In genomic region chr7:26189697-26190096, GRCh38 we compare ENCODE assay signal across 20 cellular contexts. TPM values are rescaled to one million over a fixed set of nuclear protein-coding genes. Genes with fewer than 3 reads are reported as not detected.
DNase-seq lines count a peak whose midpoint lies in the region; ATAC-seq and TF ChIP-seq lines count a peak whose summit lies in the region.
"Had no signal": no experiment of that assay in that cellular context is flagged by ENCODE, and none has a peak within 500 bp of the region (broad histone marks: within the 10 kb centered on the region; RNA-seq: fewer than 3 reads in every experiment).

No MANE protein-coding gene starts in this region.

- H3K4me2 ChIP-seq in SK-N-SH: no peak overlapping the region

- H3K27ac ChIP-seq in SK-N-SH (ENCODE audit: low read depth in 2 of 2, low read length in 1 of 2) (peak overlapping the region in 1 of 2 experiments; percentile 19; a peak in 1 of 4 replicates), right lobe of liver (no peak overlapping the region)
- H3K27ac ChIP-seq: coronary artery, left lung had no signal

- no TSS peak for BruUV-seq in Calu3 (replicated peaks; lab: Mats Ljungman, UMichigan)

- no peaks in the 10 kb centered on the region for H3K27me3 Mint-ChIP-seq in Calu3 (ENCODE audit: unreplicated experiment)
- H3K27me3 Mint-ChIP-seq in activated CD8-positive, alpha-beta T cell treated with anti-CD3 and anti-CD28 coated beads, Interleukin-2, amount 10 ng/mL, durations not matched to agents 7 days and 5 days (ENCODE audit: low read depth): no peaks in the 10 kb centered on the region
- peaks cover 4% of the 10 kb centered on the region for H3K27me3 Mint-ChIP-seq in glutamatergic neuron (ENCODE audit: unreplicated experiment)
- no peaks in the 10 kb centered on the region for H3K27me3 Mint-ChIP-seq in osteocyte (ENCODE audit: unreplicated experiment)
- H3K27me3 Mint-ChIP-seq: activated CD4-positive, alpha-beta T cell treated with anti-CD3 and anti-CD28 coated beads, Interleukin-2, amount 10 ng/mL, durations not matched to agents 7 days and 5 days had no signal

- H3K9ac ChIP-seq in SK-N-SH: no peak overlapping the region

- H2AFZ ChIP-seq in SK-N-SH (ENCODE audit: low read depth): no peak overlapping the region

- H3K4me1 ChIP-seq in SK-N-SH (ENCODE audit: control insufficient read depth in 1 of 2, insufficient read depth in 2 of 2, low read depth in 1 of 2, low read length in 1 of 2) (peaks cover 8 to 14% of the 10 kb centered on the region in 2 experiments; a peak in 3 of 4 replicates), right lobe of liver (peaks cover 0 to 46% (median 11%) of the 10 kb centered on the region in 4 donors)

- WGBS in SK-N-SH (ENCODE audit: low lambda C conversion rate): 93% methylated on average over 3 of the region's 3 CpGs
- 93% methylated on average over 3 of the region's 3 CpGs for WGBS in right lobe of liver (ENCODE audit: insufficient coverage, low coverage, low lambda C conversion rate, missing lambda C conversion rate)

- H3K27me3 ChIP-seq in SK-N-SH (ENCODE audit: insufficient read depth) (no peaks in the 10 kb centered on the region), right lobe of liver (no peaks in the 10 kb centered on the region)
- H3K27me3 ChIP-seq: left lung, spleen had no signal

- H3K4me3 Mint-ChIP-seq in Calu3 (ENCODE audit: low read depth, unreplicated experiment) (peak overlapping the region; percentile 29), glutamatergic neuron (ENCODE audit: unreplicated experiment) (no peak overlapping the region), osteocyte (ENCODE audit: unreplicated experiment) (no peak overlapping the region)
- no peak overlapping the region for H3K4me3 Mint-ChIP-seq in activated CD8-positive, alpha-beta T cell treated with anti-CD3 and anti-CD28 coated beads, Interleukin-2, amount 10 ng/mL, durations not matched to agents 7 days and 5 days
- H3K4me3 Mint-ChIP-seq: activated CD4-positive, alpha-beta T cell treated with anti-CD3 and anti-CD28 coated beads, Interleukin-2, amount 10 ng/mL, durations not matched to agents 7 days and 5 days had no signal

- CTCF ChIA-PET in SK-N-SH (lab: Yijun Ruan, JAX) (interaction anchor here (1.8 to 3.8 kb wide), 7 partner anchors 8 to 296 kb away, joined by 6 to 71 read pairs (median 9); partner anchors contain the start of gene CBX3), Calu3 (lab: Charles Lee) (interaction anchor here (1.2 kb wide), 1 partner anchor 34 kb away, joined by 4 read pairs; no protein-coding TSS in a partner anchor)
- CTCF ChIA-PET in activated CD8-positive, alpha-beta T cell treated with anti-CD3 and anti-CD28 coated beads, Interleukin-2, amount 10 ng/mL, durations not matched to agents 7 days and 5 days (lab: Charles Lee): interaction anchor here (0.9 to 4.0 kb wide), 5 partner anchors 95 to 175 kb away, joined by 4 to 63 read pairs (median 11); no protein-coding TSS in a partner anchor

- H3K4me3 ChIP-seq in SK-N-SH (ENCODE audit: low read depth in 2 of 2, low read length in 1 of 2): no peak overlapping the region
- H3K4me3 ChIP-seq in right lobe of liver: no peak overlapping the region
- H3K4me3 ChIP-seq: coronary artery, left lung, mucosa of descending colon, spleen had no signal

- TF ChIP-seq EP300 in SK-N-SH (IDR thresholded peaks at IDR 0.05; ENCODE audit: borderline replicate concordance in 1 of 2, low read depth in 1 of 2, low read length in 1 of 2): no peak

- H3K79me2 ChIP-seq in SK-N-SH (ENCODE audit: insufficient read depth): peaks cover 64% of the 10 kb centered on the region

- H3K27ac Mint-ChIP-seq in Calu3 (ENCODE audit: unreplicated experiment): peak overlapping the region; percentile 41
- H3K27ac Mint-ChIP-seq in activated CD8-positive, alpha-beta T cell treated with anti-CD3 and anti-CD28 coated beads, Interleukin-2, amount 10 ng/mL, durations not matched to agents 7 days and 5 days: peak overlapping the region; percentile 24
- H3K27ac Mint-ChIP-seq in glutamatergic neuron (ENCODE audit: unreplicated experiment): no peak overlapping the region
- H3K27ac Mint-ChIP-seq in osteocyte (ENCODE audit: unreplicated experiment): no peak overlapping the region
- H3K27ac Mint-ChIP-seq: activated CD4-positive, alpha-beta T cell treated with anti-CD3 and anti-CD28 coated beads, Interleukin-2, amount 10 ng/mL, durations not matched to agents 7 days and 5 days had no signal

- no peaks in the 10 kb centered on the region for H3K9me3 Mint-ChIP-seq in Calu3 (ENCODE audit: low read depth, unreplicated experiment)
- no peaks in the 10 kb centered on the region for H3K9me3 Mint-ChIP-seq in activated CD8-positive, alpha-beta T cell treated with anti-CD3 and anti-CD28 coated beads, Interleukin-2, amount 10 ng/mL, durations not matched to agents 7 days and 5 days (ENCODE audit: insufficient read depth)
- H3K9me3 Mint-ChIP-seq in glutamatergic neuron (ENCODE audit: unreplicated experiment): peaks cover 4% of the 10 kb centered on the region
- no peaks in the 10 kb centered on the region for H3K9me3 Mint-ChIP-seq in osteocyte (ENCODE audit: unreplicated experiment)
- H3K9me3 Mint-ChIP-seq: activated CD4-positive, alpha-beta T cell treated with anti-CD3 and anti-CD28 coated beads, Interleukin-2, amount 10 ng/mL, durations not matched to agents 7 days and 5 days had no signal

- no peak for TF ChIP-seq CTCF in SK-N-SH (IDR thresholded peaks at IDR 0.05)
- TF ChIP-seq CTCF in Calu3 (IDR thresholded peaks at IDR 0.05; ENCODE audit: unreplicated experiment): no peak
- no peak for TF ChIP-seq CTCF in right lobe of liver (IDR thresholded peaks at IDR 0.05)
- no peak for TF ChIP-seq CTCF in glutamatergic neuron (IDR thresholded peaks at IDR 0.05; ENCODE audit: partially characterized antibody, unreplicated experiment)
- TF ChIP-seq CTCF in osteocyte (IDR thresholded peaks at IDR 0.05): no peak

- H3K4me1 Mint-ChIP-seq in Calu3 (ENCODE audit: low read depth, unreplicated experiment) (peaks cover 82% of the 10 kb centered on the region), glutamatergic neuron (ENCODE audit: low read depth, unreplicated experiment) (peaks cover 7% of the 10 kb centered on the region), osteocyte (ENCODE audit: unreplicated experiment) (peaks cover 38% of the 10 kb centered on the region)
- peaks cover 92% of the 10 kb centered on the region for H3K4me1 Mint-ChIP-seq in activated CD8-positive, alpha-beta T cell treated with anti-CD3 and anti-CD28 coated beads, Interleukin-2, amount 10 ng/mL, durations not matched to agents 7 days and 5 days (ENCODE audit: low read depth)

- H3F3A ChIP-seq in SK-N-SH (replicated peaks; ENCODE audit: insufficient read depth): peaks cover 99% of the 10 kb centered on the region

- ATAC-seq in SK-N-SH treated with all-trans-retinoic acid at 6 μM for 48 hours (no peak), right lobe of liver (no peak), HG03432 (IDR thresholded peaks at IDR 0.05; ENCODE audit: unreplicated experiment) (no peak)
- no peak for ATAC-seq in activated CD8-positive, alpha-beta T cell treated with anti-CD3 and anti-CD28 coated beads, Interleukin-2, amount 10 ng/mL, durations not matched to agents 7 days and 5 days
- ATAC-seq: left lung, mucosa of descending colon had no signal

- no peak for DNase-seq in SK-N-SH
- DNase-seq in Calu3: no peak
- DNase-seq in activated CD8-positive, alpha-beta T cell treated with anti-CD3 and anti-CD28 coated beads, Interleukin-2, amount 10 ng/mL, durations not matched to agents 7 days and 5 days: no peak
- DNase-seq in right lobe of liver: no peak
- DNase-seq in glutamatergic neuron: no peak
- no peak for DNase-seq in osteocyte (ENCODE audit: extremely low spot score, unreplicated experiment)
- DNase-seq: activated CD4-positive, alpha-beta T cell treated with anti-CD3 and anti-CD28 coated beads, Interleukin-2, amount 10 ng/mL, durations not matched to agents 7 days and 5 days; BE2C; head of caudate nucleus; IMR-90; left lung; MM.1S; mucosa of descending colon; NCI-H1694; spleen; stimulated activated CD4-positive, alpha-beta T cell treated with anti-CD3 and anti-CD28 coated beads, Interleukin-4, amount 100 ng/mL, for 4 hours; SW 1271 had no signal

- intact Hi-C loops in Calu3 (cut with micrococcal nuclease; ENCODE audit: unreplicated experiment) (loop anchor here (1.0 to 5.0 kb wide), 2 partner anchors 9 to 353 kb away; no protein-coding TSS in a partner anchor), right lobe of liver (cut with DNase I) (no loop called here)

- no peak for TF ChIP-seq RAD21 in SK-N-SH (IDR thresholded peaks at IDR 0.05; ENCODE audit: low read length)

- no peaks in the 10 kb centered on the region for H3K9me3 ChIP-seq in SK-N-SH
- no peaks in the 10 kb centered on the region for H3K9me3 ChIP-seq in right lobe of liver
- H3K9me3 ChIP-seq: BE2C, left lung, mucosa of descending colon, spleen had no signal

- H3K36me3 ChIP-seq in SK-N-SH (replicated peaks in 1 of 2; ENCODE audit: control insufficient read depth in 1 of 2, insufficient read depth in 2 of 2, low read length in 1 of 2): peaks cover 83 to 94% of the 10 kb centered on the region in 2 experiments
- H3K36me3 ChIP-seq in right lobe of liver: peaks cover 25 to 70% (median 45%) of the 10 kb centered on the region in 4 donors

- no peaks in the 10 kb centered on the region for H3K9me2 ChIP-seq in SK-N-SH

- TF ChIP-seq POLR2A in right lobe of liver (IDR thresholded peaks at IDR 0.05): peak; percentile 11

- peaks cover 83% of the 10 kb centered on the region for H4K20me1 ChIP-seq in SK-N-SH (ENCODE audit: insufficient read depth)

- H3K36me3 Mint-ChIP-seq in Calu3 (ENCODE audit: insufficient read depth, unreplicated experiment) (peaks cover 100% of the 10 kb centered on the region), glutamatergic neuron (ENCODE audit: unreplicated experiment) (peaks cover 5% of the 10 kb centered on the region), osteocyte (ENCODE audit: unreplicated experiment) (peaks cover 90% of the 10 kb centered on the region)
- peaks cover 91% of the 10 kb centered on the region for H3K36me3 Mint-ChIP-seq in activated CD8-positive, alpha-beta T cell treated with anti-CD3 and anti-CD28 coated beads, Interleukin-2, amount 10 ng/mL, durations not matched to agents 7 days and 5 days (ENCODE audit: low read depth)

- POLR2A ChIA-PET in SK-N-SH (lab: Yijun Ruan, JAX): interaction anchor here (3.7 kb wide), 1 partner anchor 9 kb away, joined by 51 read pairs; the partner anchor contains the start of genes CBX3 and HNRNPA2B1
- POLR2A ChIA-PET in activated CD8-positive, alpha-beta T cell treated with anti-CD3 and anti-CD28 coated beads, Interleukin-2, amount 10 ng/mL, durations not matched to agents 7 days and 5 days (lab: Charles Lee): interaction anchor here (1.5 to 8.9 kb wide), 10 partner anchors 9 to 101 kb away, joined by 3 to 180 read pairs (median 12); partner anchors contain the start of genes CBX3, HNRNPA2B1 and NFE2L3

RNA-seq across cellular contexts. Expression of gene HNRNPA2B1, which starts 10.8 kb away (rescaled TPM):
- polyA plus RNA-seq in SK-N-SH (2012; rRNA removed): 459 and 483 TPM in 2 replicates
- 594 and 844 TPM in 2 replicates for polyA plus RNA-seq in SK-N-SH (2012; cell fraction: cytosol; rRNA removed)
- polyA plus RNA-seq in SK-N-SH (2012; cell fraction: nucleus; rRNA removed): 318 and 483 TPM in 2 replicates
- 880 and 924 TPM in 2 replicates for total RNA-seq in Calu3 (2022)
- 100 to 1,000 TPM; 882 to 899 TPM for total RNA-seq in activated CD8-positive, alpha-beta T cell treated with anti-CD3 and anti-CD28 coated beads, Interleukin-2, amount 10 ng/mL, durations not matched to agents 7 days and 5 days
- 100 to 1,000 TPM in 4 of 6 experiments, 10 to 100 TPM in 2; 93.5 to 252 (median 165) TPM for total RNA-seq in right lobe of liver
- total RNA-seq in glutamatergic neuron (ENCODE audit: unreplicated experiment): 685 TPM
- total RNA-seq in osteocyte: 484 and 495 TPM in 2 replicates

RNA-seq across cellular contexts. Expression of gene CBX3, which starts 11.8 kb away (rescaled TPM):
- 97.0 and 119 TPM in 2 replicates for polyA plus RNA-seq in SK-N-SH (2012; rRNA removed)
- 154 and 237 TPM in 2 replicates for polyA plus RNA-seq in SK-N-SH (2012; cell fraction: cytosol; rRNA removed)
- 109 and 121 TPM in 2 replicates for polyA plus RNA-seq in SK-N-SH (2012; cell fraction: nucleus; rRNA removed)
- total RNA-seq in Calu3 (2022) (390 and 417 TPM in 2 replicates), right lobe of liver (10 to 100 TPM; 26.4 to 42.1 (median 40.5) TPM), glutamatergic neuron (ENCODE audit: unreplicated experiment) (191 TPM), osteocyte (133 and 135 TPM in 2 replicates)
- 100 to 1,000 TPM; 254 to 269 TPM for total RNA-seq in activated CD8-positive, alpha-beta T cell treated with anti-CD3 and anti-CD28 coated beads, Interleukin-2, amount 10 ng/mL, durations not matched to agents 7 days and 5 days

RNA-seq across cellular contexts. Expression of gene NFE2L3, which starts 37.7 kb away (rescaled TPM):
- polyA plus RNA-seq in SK-N-SH (2012; rRNA removed): 36.1 and 50.8 TPM in 2 replicates
- polyA plus RNA-seq in SK-N-SH (2012; cell fraction: cytosol; rRNA removed): 50.3 and 55.0 TPM in 2 replicates
- polyA plus RNA-seq in SK-N-SH (2012; cell fraction: nucleus; rRNA removed): 20.3 and 41.3 TPM in 2 replicates
- 74.3 and 108 TPM in 2 replicates for total RNA-seq in Calu3 (2022)
- total RNA-seq in activated CD8-positive, alpha-beta T cell treated with anti-CD3 and anti-CD28 coated beads, Interleukin-2, amount 10 ng/mL, durations not matched to agents 7 days and 5 days: 10 to 100 TPM in 1 of 2 experiments, 1 to 10 TPM in 1; 9.7 to 10.4 TPM
- 1 to 10 TPM in 2 of 6 experiments, under 1 TPM in 4; 0.13 to 2.0 (median 0.54) TPM for total RNA-seq in right lobe of liver
- total RNA-seq in glutamatergic neuron (ENCODE audit: unreplicated experiment): 42.1 TPM
- 0.55 and 0.78 TPM in 2 replicates for total RNA-seq in osteocyte

Comparison
In these comparisons a context has a peak if more than half of its experiments do, and no peak if none do; other contexts are left out.
1. H3K27ac Mint-ChIP-seq: peak in Calu3 (single experiment) and activated CD8-positive, alpha-beta T cell treated with anti-CD3 and anti-CD28 coated beads, Interleukin-2, amount 10 ng/mL, durations not matched to agents 7 days and 5 days (single experiment); none in glutamatergic neuron (single experiment) and osteocyte (single experiment).